In the genomic region with DNA sequence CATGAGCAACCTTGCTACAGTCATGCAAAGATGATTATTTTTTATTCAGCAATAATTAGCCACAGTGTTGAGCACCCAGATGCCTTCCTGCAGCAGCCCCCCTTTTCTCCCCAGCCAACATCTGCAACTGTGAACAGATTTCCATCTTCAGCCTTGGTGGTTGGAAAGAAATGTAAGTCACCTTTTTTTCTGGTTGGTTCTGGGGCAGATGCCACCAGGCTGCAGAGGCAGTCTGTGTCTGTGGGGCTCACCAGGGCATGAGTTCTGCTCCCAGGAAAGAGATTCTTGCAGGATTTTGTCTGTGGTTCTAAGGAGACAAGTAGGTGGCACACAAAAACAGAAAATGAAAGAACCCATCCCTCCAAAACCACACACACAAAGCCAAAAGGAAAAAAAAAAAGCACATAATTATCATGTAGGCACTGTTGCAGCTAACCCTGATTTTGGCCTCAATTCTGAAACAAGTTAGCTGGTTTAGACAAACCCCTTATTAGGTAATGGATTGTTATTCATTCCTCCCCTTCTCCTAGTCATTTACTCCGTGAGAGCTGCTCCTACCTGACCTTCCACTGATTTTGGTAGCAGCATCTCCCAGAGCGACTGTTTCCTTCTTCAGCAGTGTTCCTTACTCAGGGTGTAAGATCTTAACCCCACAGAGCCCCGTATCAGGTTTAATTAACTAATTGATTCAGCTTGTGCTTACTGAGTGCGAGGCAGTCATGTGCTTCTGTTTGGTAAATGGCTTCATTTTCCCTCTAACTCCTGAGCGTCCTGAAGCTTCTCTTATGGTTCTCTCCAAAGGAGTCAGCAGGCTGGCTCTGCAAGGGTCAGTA, we compare ENCODE assay signal across 8 cellular contexts. TPM values are rescaled to one million over a fixed set of nuclear protein-coding genes. Genes with fewer than 3 reads are reported as not detected.
DNase-seq lines count a peak whose midpoint lies in the region; ATAC-seq and TF ChIP-seq lines count a peak whose summit lies in the region.

No MANE protein-coding gene starts in this region.

- no peak for TF ChIP-seq CTCF in HCT116 (IDR thresholded peaks at IDR 0.05 in 2 of 3, conservative IDR thresholded peaks at IDR 0.05 in 1 of 3; ENCODE audit: borderline replicate concordance in 1 of 3, insufficient read depth in 1 of 3, low read depth in 2 of 3, low read length in 2 of 3)
- TF ChIP-seq CTCF in PC-9 (conservative IDR thresholded peaks at IDR 0.05), result no peak
- TF ChIP-seq CTCF in esophagus muscularis mucosa (IDR thresholded peaks at IDR 0.05), result no peak

- H3K9me2 ChIP-seq in HCT116 (ENCODE audit: insufficient read depth), result no peaks in the 10 kb centered on the region
- H3K9me2 ChIP-seq in PC-9 (ENCODE audit: insufficient read depth), result no peaks in the 10 kb centered on the region

- TF ChIP-seq EP300 in esophagus muscularis mucosa (IDR thresholded peaks at IDR 0.05), result no peak

- ATAC-seq in HCT116 (no peak), GM21717 (IDR thresholded peaks at IDR 0.05; ENCODE audit: unreplicated experiment) (no peak)

- H3K27me3 ChIP-seq in HCT116 (ENCODE audit: insufficient read depth, low read length) (no peaks in the 10 kb centered on the region), PC-9 (ENCODE audit: insufficient read depth, low read depth) (no peaks in the 10 kb centered on the region), esophagus muscularis mucosa (no peaks in the 10 kb centered on the region), skeletal muscle tissue (ENCODE audit: control insufficient read depth in 3 of 3, insufficient read depth in 3 of 3, low read length in 3 of 3) (no peaks in the 10 kb centered on the region)

- H3K36me3 ChIP-seq in HCT116 (ENCODE audit: control insufficient read depth in 1 of 2, insufficient read depth in 2 of 2, low read length in 2 of 2), result no peaks in the 10 kb centered on the region
- no peaks in the 10 kb centered on the region for H3K36me3 ChIP-seq in PC-9 (ENCODE audit: low read depth)
- no peaks in the 10 kb centered on the region for H3K36me3 ChIP-seq in esophagus muscularis mucosa
- no peaks in the 10 kb centered on the region for H3K36me3 ChIP-seq in skeletal muscle tissue (ENCODE audit: control insufficient read depth in 3 of 3, insufficient read depth in 3 of 3, low read length in 3 of 3)

- intact Hi-C loops in HCT116 (cut with micrococcal nuclease), result loop anchor here (1.0 kb wide), 2 partner anchors 18 to 37 kb away; no protein-coding TSS in a partner anchor
- intact Hi-C loops in PC-9 (cut with micrococcal nuclease; ENCODE audit: unreplicated experiment), result loop anchor here (1.0 to 10.0 kb wide), 5 partner anchors 12 to 161 kb away; partner anchors contain the start of gene GALNT2
- intact Hi-C loops in esophagus muscularis mucosa (cut with DNase I), result no loop called here

- RAD21 ChIA-PET in HCT116 (lab: Charles Lee; ENCODE audit: low non-redundant PET in 1 of 2, low total read pairs in 2 of 2, uncharacterized antibody in 2 of 2, unreplicated experiment in 2 of 2), result no interaction called here

- CTCF ChIA-PET in HCT116 (lab: Charles Lee) (no interaction called here), PC-9 (lab: Charles Lee) (interaction anchor here (1.6 kb wide), 1 partner anchor 18 kb away, joined by 3 read pairs; no protein-coding TSS in a partner anchor)

- H3K4me1 ChIP-seq in HCT116 (ENCODE audit: control insufficient read depth in 1 of 2, insufficient read depth in 2 of 2, low read length in 2 of 2), result peaks cover 30 to 49% of the 10 kb centered on the region in 2 experiments
- H3K4me1 ChIP-seq in PC-9 (replicated peaks; ENCODE audit: insufficient read depth), result peaks cover 58% of the 10 kb centered on the region
- peaks cover 53 to 100% (median 90%) of the 10 kb centered on the region in 4 donors for H3K4me1 ChIP-seq in esophagus muscularis mucosa
- peaks cover 43 to 71% (median 49%) of the 10 kb centered on the region in 3 donors for H3K4me1 ChIP-seq in skeletal muscle tissue (ENCODE audit: control insufficient read depth in 3 of 3, insufficient read depth in 3 of 3, low read length in 3 of 3)

- H3K9me3 ChIP-seq in HCT116 (ENCODE audit: control insufficient read depth in 1 of 2, insufficient read depth in 1 of 2, low read depth in 1 of 2, low read length in 2 of 2) (no peaks in the 10 kb centered on the region), PC-9 (ENCODE audit: insufficient read depth, low read depth) (no peaks in the 10 kb centered on the region), esophagus muscularis mucosa (no peaks in the 10 kb centered on the region), skeletal muscle tissue (ENCODE audit: control insufficient read depth in 3 of 3, low read length in 3 of 3) (no peaks in the 10 kb centered on the region)

- BruUV-seq in HCT116 (replicated peaks; lab: Mats Ljungman, UMichigan) (no TSS peak), PC-9 (replicated peaks; lab: Mats Ljungman, UMichigan) (no TSS peak)

- TF ChIP-seq POLR2A in HCT116 (IDR thresholded peaks at IDR 0.05; ENCODE audit: borderline replicate concordance, extremely low read depth, insufficient read depth, insufficient read length), result no peak
- TF ChIP-seq POLR2A in esophagus muscularis mucosa (IDR thresholded peaks at IDR 0.05; ENCODE audit: low read depth), result no peak

- H2AFZ ChIP-seq in HCT116 (ENCODE audit: low read depth, low read length, poor library complexity, severe bottlenecking) (no peak overlapping the region), PC-9 (no peak overlapping the region)

- H3K27ac ChIP-seq in HCT116 (ENCODE audit: low read depth, low read length) (0 out of 2 replicates have a peak overlapping the region, but pooled peaks have one; percentile 37), PC-9 (peak overlapping the region; percentile 60), esophagus muscularis mucosa (replicated peaks in 1 of 4) (peak overlapping the region; percentile 82 to 87 (median 83)), skeletal muscle tissue (ENCODE audit: low read depth, low read length) (peak overlapping the region; percentile 75)

- no peak overlapping the region for H3K4me3 ChIP-seq in HCT116 (replicated peaks in 1 of 2; ENCODE audit: low read depth in 1 of 2, low read length in 2 of 2)
- H3K4me3 ChIP-seq in PC-9, result no peak overlapping the region
- no peak overlapping the region for H3K4me3 ChIP-seq in esophagus muscularis mucosa
- peak overlapping the region in 1 of 3 donors; percentile 53 for H3K4me3 ChIP-seq in skeletal muscle tissue (ENCODE audit: low read length in 3 of 3)

- H3F3A ChIP-seq in PC-9 (ENCODE audit: insufficient read depth, low read depth), result peaks cover 36% of the 10 kb centered on the region

- 51% methylated on average over 5 of the region's 5 CpGs for WGBS in esophagus muscularis mucosa

- peak overlapping the region; percentile 77 for H3K4me2 ChIP-seq in HCT116 (ENCODE audit: low read length)
- peak overlapping the region; percentile 76 for H3K4me2 ChIP-seq in PC-9

- peaks cover 13% of the 10 kb centered on the region for H3K79me2 ChIP-seq in HCT116 (ENCODE audit: insufficient read depth, low read length)
- peaks cover 70% of the 10 kb centered on the region for H3K79me2 ChIP-seq in PC-9 (ENCODE audit: low read depth)

- H4K20me1 ChIP-seq in HCT116 (ENCODE audit: insufficient read depth) (no peaks in the 10 kb centered on the region), PC-9 (ENCODE audit: insufficient read depth) (no peaks in the 10 kb centered on the region)

- H3K9ac ChIP-seq in HCT116 (ENCODE audit: low read length), result peak overlapping the region; percentile 41; the same call in 1 of the 2 replicates
- peak overlapping the region in 2 of 3 donors; percentile 68 to 79 for H3K9ac ChIP-seq in skeletal muscle tissue (ENCODE audit: low read depth in 1 of 3, low read length in 3 of 3)

- DNase-seq in HCT116 (ENCODE audit: low read depth, low spot score), result no peak
- DNase-seq in PC-9, result no peak
- DNase-seq in esophagus muscularis mucosa (ENCODE audit: extremely low spot score), result no peak
- no peak for DNase-seq in NCI-H1694 treated with DMSO at 0.1 percent for 48 hours (lab: John Stamatoyannopoulos, UW)
- no peak for DNase-seq in UCSD-AML1 (lab: John Stamatoyannopoulos, UW; ENCODE audit: unreplicated experiment)
- DNase-seq in SIG-M5 (lab: John Stamatoyannopoulos, UW), result no peak

- POLR2A ChIA-PET in HCT116 (lab: Charles Lee), result interaction anchor here (0.8 to 1.1 kb wide), 2 partner anchors 9 to 17 kb away, joined by 3 read pairs; no protein-coding TSS in a partner anchor
- POLR2A ChIA-PET in PC-9 (lab: Charles Lee; ENCODE audit: unreplicated experiment), result interaction anchor here (0.7 to 1.0 kb wide), 2 partner anchors 12 to 27 kb away, joined by 3 to 6 read pairs; no protein-coding TSS in a partner anchor

- TF ChIP-seq RAD21 in HCT116 (IDR thresholded peaks at IDR 0.05; ENCODE audit: low read depth), result no peak

TF ChIP-seq in HCT116, 20 proteins besides CTCF, POLR2A, EP300 and RAD21 (continues in another document):
- TF ChIP-seq POLR2AphosphoS5 (IDR thresholded peaks at IDR 0.05; ENCODE audit: low read depth, low read length) (no peak), SIN3A (IDR thresholded peaks at IDR 0.05; ENCODE audit: low read depth) (no peak), EZH2phosphoT487 (IDR thresholded peaks at IDR 0.05; ENCODE audit: borderline replicate concordance) (no peak), SP1 (IDR thresholded peaks at IDR 0.05; ENCODE audit: low read depth) (no peak)
- TF ChIP-seq, protein P1, sequence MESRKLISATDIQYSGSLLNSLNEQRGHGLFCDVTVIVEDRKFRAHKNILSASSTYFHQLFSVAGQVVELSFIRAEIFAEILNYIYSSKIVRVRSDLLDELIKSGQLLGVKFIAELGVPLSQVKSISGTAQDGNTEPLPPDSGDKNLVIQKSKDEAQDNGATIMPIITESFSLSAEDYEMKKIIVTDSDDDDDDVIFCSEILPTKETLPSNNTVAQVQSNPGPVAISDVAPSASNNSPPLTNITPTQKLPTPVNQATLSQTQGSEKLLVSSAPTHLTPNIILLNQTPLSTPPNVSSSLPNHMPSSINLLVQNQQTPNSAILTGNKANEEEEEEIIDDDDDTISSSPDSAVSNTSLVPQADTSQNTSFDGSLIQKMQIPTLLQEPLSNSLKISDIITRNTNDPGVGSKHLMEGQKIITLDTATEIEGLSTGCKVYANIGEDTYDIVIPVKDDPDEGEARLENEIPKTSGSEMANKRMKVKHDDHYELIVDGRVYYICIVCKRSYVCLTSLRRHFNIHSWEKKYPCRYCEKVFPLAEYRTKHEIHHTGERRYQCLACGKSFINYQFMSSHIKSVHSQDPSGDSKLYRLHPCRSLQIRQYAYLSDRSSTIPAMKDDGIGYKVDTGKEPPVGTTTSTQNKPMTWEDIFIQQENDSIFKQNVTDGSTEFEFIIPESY (IDR thresholded peaks at IDR 0.05; ENCODE audit: extremely low read depth, insufficient replicate concordance, low read length), result no peak

RNA-seq across cellular contexts. Expression of gene GALNT2, which starts 36.5 kb away (rescaled TPM):
- total RNA-seq in HCT116 (2021; ENCODE audit: unreplicated experiment) (40.8 TPM), PC-9 (2021) (104 and 121 TPM in 2 replicates), esophagus muscularis mucosa (100 to 1,000 TPM in 3 of 4 donors, 10 to 100 TPM in 1; 89.6 to 145 (median 129) TPM), skeletal muscle tissue (36.0 TPM)
- polyA plus RNA-seq in HCT116 (2012), result 23.0 and 26.1 TPM in 2 replicates
